Comparison of ENCODE assay signal across 22 cellular contexts in genomic region chr5:38692780-38693507, GRCh38.
DNase-seq lines count a peak whose midpoint lies in the region; ATAC-seq, FAIRE-seq and TF ChIP-seq lines count a peak whose summit lies in the region.
"Had no signal": no experiment of that assay in that cellular context is flagged by ENCODE, and none has a peak within 500 bp of the region (broad histone marks: within the 10 kb centered on the region; RNA-seq: fewer than 3 reads in every experiment).

No MANE protein-coding gene starts in this region.

- no peaks in the 10 kb centered on the region for H3K79me1 ChIP-seq in mesendoderm (ENCODE audit: low read length)

- WGBS in mesendoderm (ENCODE audit: extremely low coverage, insufficient coverage, low lambda C conversion rate) = no CpG with 5 or more reads among the region's 6 CpGs
- WGBS in small intestine, 3 donors = 18 to 55% (median 30%) methylated on average over 6 of the region's 6 CpGs

- H3K4me1 ChIP-seq in HEK293 (ENCODE audit: control insufficient read depth, insufficient read depth, low read length) (peaks cover 21% of the 10 kb centered on the region), Panc1 (ENCODE audit: control insufficient read depth, insufficient read depth, low read length) (peaks cover 21% of the 10 kb centered on the region), mesendoderm (ENCODE audit: control insufficient read depth, low read depth, low read length) (peaks cover 12% of the 10 kb centered on the region), small intestine (ENCODE audit: control insufficient read depth in 2 of 2, insufficient read depth in 1 of 2, low read depth in 1 of 2, low read length in 1 of 2) (no peaks in the 10 kb centered on the region)
- H3K4me1 ChIP-seq: BLaER1 treated with 17β-estradiol and CSF1 and Interleukin-3, amounts not matched to agents 10 nM and 100 nM had no signal

- FAIRE-seq in small intestine (lab: Jason Lieb, UNC) = no peak
- FAIRE-seq: GM12891, K562 had no signal

- H3K27ac ChIP-seq in HEK293 (ENCODE audit: extremely low read depth, low read depth, low read length) (no peak overlapping the region; the same call in 1 of the 2 replicates), Panc1 (ENCODE audit: low read length) (peak overlapping the region; percentile 75), mesendoderm (ENCODE audit: low read depth, low read length) (no peak overlapping the region), small intestine (ENCODE audit: low read depth in 1 of 2, low read length in 1 of 2) (no peak overlapping the region)
- H3K27ac ChIP-seq: BLaER1 treated with 17β-estradiol and CSF1 and Interleukin-3, amounts not matched to agents 10 nM and 100 nM had no signal

- no peaks in the 10 kb centered on the region for H3K9me3 ChIP-seq in HEK293 (ENCODE audit: control insufficient read depth, insufficient read depth, low read depth, low read length)
- no peaks in the 10 kb centered on the region for H3K9me3 ChIP-seq in Panc1 (ENCODE audit: control insufficient read depth, insufficient read depth, low read depth, low read length)
- H3K9me3 ChIP-seq in small intestine (ENCODE audit: control insufficient read depth, low read depth) = no peaks in the 10 kb centered on the region

- CTCF ChIA-PET in HEK293 (lab: Yijun Ruan, JAX) = no interaction called here
- CTCF ChIA-PET in Panc1 (lab: Charles Lee) = no interaction called here

- ATAC-seq in Panc1 = peak; percentile 72
- no peak for ATAC-seq in GM19023 (IDR thresholded peaks at IDR 0.05; ENCODE audit: unreplicated experiment)
- ATAC-seq: CD8-positive, alpha-beta T cell; K562 had no signal

- no peak overlapping the region for H4K5ac ChIP-seq in mesendoderm (ENCODE audit: low read length)

- TF ChIP-seq CTCF in HEK293 (tag by site-specific recombination; IDR thresholded peaks at IDR 0.05) (no peak), Panc1 (IDR thresholded peaks at IDR 0.05) (no peak)

- in situ Hi-C loops in Panc1 (cut with HindIII; ENCODE audit: low pct_unique_long_range_greater_than_20kb, low sequenced_read_pairs) = no loop called here

- H3K23ac ChIP-seq in mesendoderm (ENCODE audit: low read length) = no peak overlapping the region

- H3K36me3 ChIP-seq in HEK293 (ENCODE audit: control insufficient read depth in 2 of 2, insufficient read depth in 1 of 2, low read length in 2 of 2) = no peaks in the 10 kb centered on the region
- no peaks in the 10 kb centered on the region for H3K36me3 ChIP-seq in Panc1 (ENCODE audit: control insufficient read depth, insufficient read depth, low read length)
- H3K36me3 ChIP-seq in mesendoderm (ENCODE audit: control insufficient read depth, insufficient read depth, low read length) = no peaks in the 10 kb centered on the region
- no peaks in the 10 kb centered on the region for H3K36me3 ChIP-seq in small intestine (ENCODE audit: control insufficient read depth in 2 of 2, insufficient read depth in 2 of 2, low read length in 2 of 2)
- H3K36me3 ChIP-seq: BLaER1 treated with 17β-estradiol and CSF1 and Interleukin-3, amounts not matched to agents 10 nM and 100 nM had no signal

- H3K9ac ChIP-seq in mesendoderm (ENCODE audit: low read length) = no peak overlapping the region
- H3K9ac ChIP-seq: BLaER1 treated with 17β-estradiol and CSF1 and Interleukin-3, amounts not matched to agents 10 nM and 100 nM had no signal

- DNase-seq in Panc1 (ENCODE audit: low read depth, low spot score) = no peak
- DNase-seq in mesendoderm = no peak
- DNase-seq in small intestine = peak; percentile 51
- no peak for DNase-seq in activated CD8-positive, alpha-beta memory T cell treated with anti-CD3 and anti-CD28 coated beads for 24 hours
- no peak for DNase-seq in activated effector memory CD4-positive, alpha-beta T cell treated with anti-CD3 and anti-CD28 coated beads, Interleukin-2, amount 50 U/mL, for 16 hours
- no peak for DNase-seq in KG1 (lab: John Stamatoyannopoulos, UW)
- DNase-seq: Calu3; CD8-positive, alpha-beta T cell; DMS153; NCI-H1105; NCI-H146; NCI-H2029 treated with DMSO at 0.1 percent for 48 hours; NCI-H2171; NCI-H446; NCI-H526; OCI-M1; Right ventricle myocardium superior had no signal

- peak overlapping the region; percentile 35 for H2AK5ac ChIP-seq in mesendoderm (ENCODE audit: low read length)

- intact Hi-C loops in Panc1 (cut with micrococcal nuclease; ENCODE audit: unreplicated experiment) = no loop called here

- H3K4me3 ChIP-seq in HEK293 (ENCODE audit: low read depth, low read length) (no peak overlapping the region), Panc1 (ENCODE audit: low read depth in 2 of 2, low read length in 2 of 2) (no peak overlapping the region), mesendoderm (ENCODE audit: low read length) (no peak overlapping the region), small intestine (ENCODE audit: low read depth in 1 of 2, low read length in 2 of 2) (no peak overlapping the region)
- H3K4me3 ChIP-seq: BLaER1 treated with 17β-estradiol and CSF1 and Interleukin-3, amounts not matched to agents 10 nM and 100 nM; K562 had no signal

- H3K79me2 ChIP-seq in mesendoderm (ENCODE audit: control insufficient read depth, insufficient read depth, low read length) = no peaks in the 10 kb centered on the region

- no peak overlapping the region for H2BK120ac ChIP-seq in mesendoderm (ENCODE audit: low read depth, low read length)

- no peak overlapping the region for H2BK15ac ChIP-seq in mesendoderm (replicated peaks; ENCODE audit: low read depth)

- no peak overlapping the region for H3K4me2 ChIP-seq in mesendoderm (ENCODE audit: low read length)
- H3K4me2 ChIP-seq: BLaER1 treated with 17β-estradiol and CSF1 and Interleukin-3, amounts not matched to agents 10 nM and 100 nM had no signal

- H4K8ac ChIP-seq in mesendoderm (ENCODE audit: low read depth, low read length) = no peak overlapping the region

- BruUV-seq in Panc1 (replicated peaks; lab: Mats Ljungman, UMichigan) = no TSS peak

- H3K18ac ChIP-seq in mesendoderm (ENCODE audit: low read length) = no peak overlapping the region

- H3K27me3 ChIP-seq in Panc1 (ENCODE audit: control insufficient read depth, insufficient read depth, low read length) (no peaks in the 10 kb centered on the region), mesendoderm (ENCODE audit: insufficient read depth, low read length, poor library complexity) (no peaks in the 10 kb centered on the region), small intestine (ENCODE audit: control insufficient read depth in 2 of 2, insufficient read depth in 2 of 2, low read length in 2 of 2) (peaks cover 0 to 2% of the 10 kb centered on the region in 2 donors)
- H3K27me3 ChIP-seq: BLaER1 treated with 17β-estradiol and CSF1 and Interleukin-3, amounts not matched to agents 10 nM and 100 nM had no signal

- POLR2A ChIA-PET in HEK293 (lab: Yijun Ruan, JAX) (no interaction called here), Panc1 (lab: Charles Lee) (no interaction called here)

- no peak overlapping the region for H3K4ac ChIP-seq in mesendoderm (ENCODE audit: low read depth, low read length)

- H2BK5ac ChIP-seq in mesendoderm (ENCODE audit: low read length) = no peak overlapping the region

- H3K56ac ChIP-seq in mesendoderm (ENCODE audit: low read length) = no peak overlapping the region

TF ChIP-seq in HEK293, 187 proteins besides CTCF, POLR2A, EP300 and RAD21 (continues in another document):
- TF ChIP-seq ZNF48 (tag by site-specific recombination; IDR thresholded peaks at IDR 0.05) = no peak
- TF ChIP-seq ZBTB6 (tag by site-specific recombination; IDR thresholded peaks at IDR 0.05) = no peak
- no peak for TF ChIP-seq ZSCAN18 (tag by site-specific recombination; IDR thresholded peaks at IDR 0.05)
- no peak for TF ChIP-seq ZNF23 (tag by site-specific recombination; IDR thresholded peaks at IDR 0.05; ENCODE audit: borderline replicate concordance)
- TF ChIP-seq PRDM6 (tag by site-specific recombination; IDR thresholded peaks at IDR 0.05) = peak; percentile 65
- no peak for TF ChIP-seq ZSCAN16 (tag by site-specific recombination; IDR thresholded peaks at IDR 0.05)
- no peak for TF ChIP-seq ZNF660 (tag by site-specific recombination; IDR thresholded peaks at IDR 0.05)
- no peak for TF ChIP-seq ZNF530 (tag by site-specific recombination; IDR thresholded peaks at IDR 0.05; ENCODE audit: low read depth)
- peak; percentile 44; the same call in 1 of the 2 replicates for TF ChIP-seq TCF7L2 (IDR thresholded peaks at IDR 0.05; ENCODE audit: borderline replicate concordance, low read depth, low read length)
- TF ChIP-seq ZNF560 (tag by site-specific recombination; IDR thresholded peaks at IDR 0.05; ENCODE audit: borderline replicate concordance) = no peak
